In the genomic region with DNA sequence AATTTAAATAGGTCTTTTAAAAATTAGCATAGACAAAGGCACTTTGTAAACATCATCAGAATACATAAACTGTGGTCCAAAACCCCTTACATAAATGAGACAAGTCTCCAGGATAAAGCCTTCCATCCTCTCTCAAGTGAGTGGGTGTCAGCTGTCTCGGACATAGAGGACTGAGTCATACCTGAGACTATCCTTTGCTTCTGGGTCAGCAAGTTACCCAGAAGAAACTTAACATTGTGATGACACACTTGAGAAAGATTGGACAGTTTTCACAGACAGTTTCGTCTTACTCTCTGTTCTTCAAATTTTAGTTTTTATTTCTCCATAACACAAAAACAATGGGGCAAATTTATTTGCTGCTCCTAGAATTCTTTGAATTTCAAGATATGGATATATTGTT, we compare ENCODE assay signal across 11 cellular contexts.
DNase-seq lines count a peak whose midpoint lies in the region; ATAC-seq and FAIRE-seq lines count a peak whose summit lies in the region.
"Had no signal": no experiment of that assay in that cellular context is flagged by ENCODE, and none has a peak within 500 bp of the region (broad histone marks: within the 10 kb centered on the region; RNA-seq: fewer than 3 reads in every experiment).

No MANE protein-coding gene starts in this region.

- ATAC-seq in GM21786 (IDR thresholded peaks at IDR 0.05; ENCODE audit: unreplicated experiment) = peak; percentile 60

- FAIRE-seq in GM18507 (lab: Jason Lieb, UNC) = peak; percentile 90
- FAIRE-seq: G401.6 had no signal

- peak; percentile 7 for DNase-seq in GM18507 (ENCODE audit: extremely low spot score, insufficient read length, low read depth)
- peak; percentile 19 for DNase-seq in LHCN-M2 (ENCODE audit: low read depth)
- peak; percentile 22 for DNase-seq in myocyte (ENCODE audit: low read depth)
- no peak for DNase-seq in hypothalamus (lab: John Stamatoyannopoulos, UW)
- DNase-seq in DMS153 (lab: John Stamatoyannopoulos, UW) = no peak
- DNase-seq in superior temporal gyrus (ENCODE audit: extremely low spot score) = no peak
- DNase-seq in central memory CD4-positive, alpha-beta T cell = no peak
- DNase-seq: activated CD8-positive, alpha-beta memory T cell treated with anti-CD3 and anti-CD28 coated beads for 24 hours; dermis blood vessel endothelial cell had no signal

Comparison
In these comparisons a context has a peak if more than half of its experiments do, and no peak if none do; other contexts are left out.
1. DNase-seq: peak in GM18507 (single experiment), LHCN-M2 (single experiment) and myocyte (single experiment); none in hypothalamus (0 of 51), DMS153 (single experiment), superior temporal gyrus (single experiment) and central memory CD4-positive, alpha-beta T cell (single experiment).